20 cellular contexts compared by ENCODE assay signal in genomic region chr21:46031484-46031883, GRCh38. TPM values are rescaled to one million over a fixed set of nuclear protein-coding genes. Genes with fewer than 3 reads are reported as not detected.
DNase-seq lines count a peak whose midpoint lies in the region; ATAC-seq, FAIRE-seq and TF ChIP-seq lines count a peak whose summit lies in the region.
"Had no signal": no experiment of that assay in that cellular context is flagged by ENCODE, and none has a peak within 500 bp of the region (broad histone marks: within the 10 kb centered on the region; RNA-seq: fewer than 3 reads in every experiment).

No MANE protein-coding gene starts in this region.

- no peak for TF ChIP-seq CTCF in bronchial epithelial cell (IDR thresholded peaks at IDR 0.05; ENCODE audit: insufficient read depth, low read length, severe bottlenecking)
- TF ChIP-seq CTCF in nephron (IDR thresholded peaks at IDR 0.05; ENCODE audit: unreplicated experiment in 3 of 3): no peak
- TF ChIP-seq CTCF in osteoblast (IDR thresholded peaks at IDR 0.05; ENCODE audit: extremely low read depth, low read depth, low read length): no peak

- H3K27ac ChIP-seq in GM23248: no peak overlapping the region
- H3K27ac ChIP-seq in osteoblast (ENCODE audit: low read depth, low read length): no peak overlapping the region
- H3K27ac ChIP-seq: A549, BLaER1 had no signal

- H3K27me3 ChIP-seq in bronchial epithelial cell (ENCODE audit: control insufficient read depth, insufficient read depth, low read length) (no peaks in the 10 kb centered on the region), GM23248 (replicated peaks; ENCODE audit: insufficient read depth) (no peaks in the 10 kb centered on the region), osteoblast (ENCODE audit: insufficient read depth, low read length) (no peaks in the 10 kb centered on the region)
- H3K27me3 ChIP-seq: BLaER1 had no signal

- H3K4me1 Mint-ChIP-seq in nephron: peaks cover 28% of the 10 kb centered on the region
- H3K4me1 Mint-ChIP-seq: CD8-positive, alpha-beta memory T cell had no signal

- H3K4me2 ChIP-seq in GM23248 (ENCODE audit: unreplicated experiment) (no peak overlapping the region), osteoblast (ENCODE audit: insufficient read depth, low read length) (no peak overlapping the region)
- H3K4me2 ChIP-seq: A549, BLaER1 had no signal

- no peak overlapping the region for H3K9ac ChIP-seq in GM23248
- H3K9ac ChIP-seq: BLaER1 had no signal

- ATAC-seq in GM21423 (IDR thresholded peaks at IDR 0.05; ENCODE audit: unreplicated experiment): no peak
- ATAC-seq: A549, PC-3 had no signal

- H3K36me3 Mint-ChIP-seq in nephron (ENCODE audit: low read depth): peaks cover 5% of the 10 kb centered on the region

- no peak overlapping the region for H3K4me3 Mint-ChIP-seq in nephron
- H3K4me3 Mint-ChIP-seq: CD8-positive, alpha-beta memory T cell had no signal

- H3K9me3 Mint-ChIP-seq in nephron: peaks cover 28% of the 10 kb centered on the region

- H3K4me3 ChIP-seq in bronchial epithelial cell (ENCODE audit: low read depth, low read length): no peak overlapping the region
- H3K4me3 ChIP-seq in GM23248: no peak overlapping the region
- no peak overlapping the region for H3K4me3 ChIP-seq in osteoblast (ENCODE audit: insufficient read depth, low read length)
- H3K4me3 ChIP-seq: A549, BLaER1 had no signal

- H4K20me1 ChIP-seq in GM23248 (ENCODE audit: insufficient read depth): no peaks in the 10 kb centered on the region
- no peaks in the 10 kb centered on the region for H4K20me1 ChIP-seq in osteoblast (ENCODE audit: insufficient read depth, low read length)
- H4K20me1 ChIP-seq: BLaER1 had no signal

- H3K27me3 Mint-ChIP-seq in nephron (ENCODE audit: low read depth): no peaks in the 10 kb centered on the region

- in situ Hi-C loops in GM23248 (cut with MboI): no loop called here

- H3K9me2 ChIP-seq in GM23248 (ENCODE audit: insufficient read depth): no peaks in the 10 kb centered on the region

- H3K9me3 ChIP-seq in GM23248 (ENCODE audit: low read depth) (no peaks in the 10 kb centered on the region), osteoblast (ENCODE audit: low read depth, low read length) (no peaks in the 10 kb centered on the region)
- H3K9me3 ChIP-seq: A549 had no signal

- peaks cover 32% of the 10 kb centered on the region for H3K4me1 ChIP-seq in GM23248 (ENCODE audit: insufficient read depth)
- peaks cover 25% of the 10 kb centered on the region for H3K4me1 ChIP-seq in osteoblast (ENCODE audit: insufficient read depth, low read length)
- H3K4me1 ChIP-seq: A549 had no signal

- WGBS in GM23248 (ENCODE audit: low coverage in 1 of 2, low lambda C conversion rate in 2 of 2, missing lambda C conversion rate in 2 of 2), 2 experiments: 93 to 94% methylated on average over 12 of the region's 12 CpGs

- H3K79me2 ChIP-seq in GM23248 (ENCODE audit: insufficient read depth) (no peaks in the 10 kb centered on the region), osteoblast (ENCODE audit: insufficient read depth, low read length) (no peaks in the 10 kb centered on the region)

- DNase-seq in CMK (ENCODE audit: low read depth): peak; percentile 92
- DNase-seq in OCI-M1 (lab: John Stamatoyannopoulos, UW): peak; percentile 92
- DNase-seq in bronchial epithelial cell (ENCODE audit: low read depth): no peak
- DNase-seq in GM23248: no peak
- DNase-seq in osteoblast (ENCODE audit: insufficient read length, low spot score, missing footprints): no peak
- no peak for DNase-seq in NCI-H2081 (lab: John Stamatoyannopoulos, UW)
- DNase-seq: DMS79, H7, NCI-H1105 treated with DMSO at 0.1 percent for 48 hours, NCI-H1694, NCI-H2107, NCI-H510A treated with DMSO at 0.1 percent for 48 hours, NCI-H82, PC-3 had no signal

- no peak overlapping the region for H2AFZ ChIP-seq in GM23248
- H2AFZ ChIP-seq in osteoblast (ENCODE audit: low read length): no peak overlapping the region

- H3F3A ChIP-seq in GM23248 (ENCODE audit: insufficient read depth): peaks cover 28% of the 10 kb centered on the region

- peak; percentile 50 for FAIRE-seq in bronchial epithelial cell (lab: Jason Lieb, UNC)
- FAIRE-seq: A549, D721Med had no signal

- H3K27ac Mint-ChIP-seq in nephron: peak overlapping the region; percentile 3 to 62 (median 43)

- H3K36me3 ChIP-seq in bronchial epithelial cell (ENCODE audit: control insufficient read depth, insufficient read depth, low read length) (no peaks in the 10 kb centered on the region), GM23248 (ENCODE audit: low read depth) (no peaks in the 10 kb centered on the region), osteoblast (ENCODE audit: insufficient read depth, low read length) (no peaks in the 10 kb centered on the region)
- H3K36me3 ChIP-seq: BLaER1 had no signal

RNA-seq across cellular contexts. Expression of gene COL6A1, which starts 49.9 kb away (rescaled TPM):
- total RNA-seq in bronchial epithelial cell: 1.9 and 12.9 TPM in 2 replicates
- total RNA-seq in GM23248 (2014; rRNA removed; shearing (Covaris generic)): 1,783 and 1,897 TPM in 2 replicates
- 685 and 707 TPM in 2 replicates for polyA plus RNA-seq in GM23248 (2016; fragmentation: Nextera tagmentation; extraction: Ambion mirVana)
- 1,531 and 1,612 TPM in 2 replicates for total RNA-seq in osteoblast

Comparison
In these comparisons a context has a peak if more than half of its experiments do, and no peak if none do; other contexts are left out.
1. DNase-seq: peak in CMK (single experiment) and OCI-M1 (single experiment); none in bronchial epithelial cell (single experiment), GM23248 (single experiment), osteoblast (single experiment) and NCI-H2081 (0 of 2).
2. RNA of gene COL6A1, which starts 49.9 kb away (total RNA-seq): 1,783 to 1,897 TPM in GM23248 and 1,531 to 1,612 TPM in osteoblast; 1.9 to 12.9 TPM in bronchial epithelial cell; every median in the first group is over 100 times any median in the second.